In genomic region chr3:168213920-168214319, GRCh38 we compare ENCODE assay signal across 10 cellular contexts.
A peak's percentile ranks its signal among the peaks of the same experiment; 100 is the strongest.
DNase-seq lines count a peak whose midpoint lies in the region; ATAC-seq and TF ChIP-seq lines count a peak whose summit lies in the region.
"Had no signal": no experiment of that assay in that cellular context is flagged by ENCODE, and none has a peak within 500 bp of the region (broad histone marks: within the 10 kb centered on the region; RNA-seq: fewer than 3 reads in every experiment).

No MANE protein-coding gene starts in this region.

- DNase-seq in OCI-M1 (lab: John Stamatoyannopoulos, UW) = peak; percentile 72
- DNase-seq in activated naive CD4-positive, alpha-beta T cell treated with anti-CD3 and anti-CD28 coated beads, Interleukin-2, amount 50 U/mL, for 16 hours = no peak
- no peak for DNase-seq in Peyer's patch
- no peak for DNase-seq in cerebellar cortex (ENCODE audit: low spot score)
- no peak for DNase-seq in kidney tubule cell (ENCODE audit: low spot score)
- DNase-seq: caudate nucleus had no signal

- H3K27ac ChIP-seq in ACC112 (ENCODE audit: low read depth, low read length) (no peak overlapping the region), Peyer's patch (no peak overlapping the region)
- H3K27ac ChIP-seq: C4-2B had no signal

- H3K9me3 ChIP-seq in Peyer's patch = no peaks in the 10 kb centered on the region

- H3K4me1 ChIP-seq in ACC112 (ENCODE audit: control insufficient read depth, insufficient read depth, low read length, unreplicated experiment) (peaks cover 9% of the 10 kb centered on the region), Peyer's patch (no peaks in the 10 kb centered on the region)

- H3K79me2 ChIP-seq in ACC112 (ENCODE audit: control insufficient read depth, insufficient read depth, low read length, unreplicated experiment) = no peaks in the 10 kb centered on the region

- H2AFZ ChIP-seq in ACC112 (ENCODE audit: low read length, unreplicated experiment) = peak overlapping the region; percentile 20

- H3K27me3 ChIP-seq in ACC112 (ENCODE audit: insufficient read depth, low read length) = no peaks in the 10 kb centered on the region; the same call in 1 of the 2 replicates
- H3K27me3 ChIP-seq in Peyer's patch = no peaks in the 10 kb centered on the region

- peak overlapping the region; percentile 63 for H3K4me3 ChIP-seq in ACC112 (ENCODE audit: low read depth, low read length)
- no peak overlapping the region for H3K4me3 ChIP-seq in Peyer's patch

- no peak for TF ChIP-seq POLR2A in Peyer's patch (IDR thresholded peaks at IDR 0.05)

- H3K36me3 ChIP-seq in ACC112 (ENCODE audit: insufficient read depth, low read length) = no peaks in the 10 kb centered on the region
- H3K36me3 ChIP-seq in Peyer's patch = no peaks in the 10 kb centered on the region

- ATAC-seq in GM19035 (IDR thresholded peaks at IDR 0.05; ENCODE audit: unreplicated experiment) (peak; percentile 93), HG02870 (IDR thresholded peaks at IDR 0.05; ENCODE audit: unreplicated experiment) (peak; percentile 86)

- no peak for TF ChIP-seq CTCF in Peyer's patch (IDR thresholded peaks at IDR 0.05)
